In the genomic region with DNA sequence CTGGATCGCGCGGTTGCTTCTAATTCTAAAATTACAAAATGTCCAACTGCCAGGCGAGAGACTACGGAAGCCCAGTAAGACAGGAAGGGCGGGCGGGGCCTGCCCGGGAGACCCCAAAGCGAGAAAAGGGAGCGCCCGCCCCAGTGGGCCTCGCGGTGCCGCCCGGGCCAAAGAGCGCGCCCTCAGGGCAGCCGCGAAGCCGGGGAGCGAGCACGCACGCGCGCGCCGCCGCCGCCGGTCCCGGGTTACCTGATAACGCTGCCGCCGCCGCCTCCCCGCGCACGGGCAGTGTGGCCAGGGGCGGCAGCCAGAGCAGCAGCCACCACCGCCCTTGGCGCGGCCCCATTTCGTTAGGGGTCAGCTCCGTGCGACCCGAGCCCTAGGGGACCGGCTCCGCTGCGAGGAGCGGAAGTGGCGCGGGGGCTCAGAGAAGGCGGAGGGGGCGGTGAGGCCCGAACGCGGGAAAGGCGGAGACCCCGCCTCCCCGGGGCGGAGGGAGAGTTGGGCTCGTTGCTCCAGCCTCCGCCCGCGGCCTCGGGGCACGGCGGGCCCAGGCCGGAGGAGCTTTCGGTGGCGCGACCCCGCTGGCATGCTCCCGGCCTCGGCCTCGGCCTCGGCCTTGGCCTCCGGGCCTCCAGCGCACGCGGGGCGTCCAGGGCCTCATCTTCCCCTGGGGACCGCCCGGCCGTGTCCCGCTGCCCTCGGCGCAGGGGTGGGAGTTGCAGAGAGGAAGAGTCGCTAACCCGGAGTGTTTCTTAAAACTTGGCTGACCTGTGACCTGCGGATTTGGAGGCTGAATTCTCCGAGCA, we compare ENCODE assay signal across 1 cellular context.
TF ChIP-seq lines count a peak whose summit lies in the region.

A gene with protein sequence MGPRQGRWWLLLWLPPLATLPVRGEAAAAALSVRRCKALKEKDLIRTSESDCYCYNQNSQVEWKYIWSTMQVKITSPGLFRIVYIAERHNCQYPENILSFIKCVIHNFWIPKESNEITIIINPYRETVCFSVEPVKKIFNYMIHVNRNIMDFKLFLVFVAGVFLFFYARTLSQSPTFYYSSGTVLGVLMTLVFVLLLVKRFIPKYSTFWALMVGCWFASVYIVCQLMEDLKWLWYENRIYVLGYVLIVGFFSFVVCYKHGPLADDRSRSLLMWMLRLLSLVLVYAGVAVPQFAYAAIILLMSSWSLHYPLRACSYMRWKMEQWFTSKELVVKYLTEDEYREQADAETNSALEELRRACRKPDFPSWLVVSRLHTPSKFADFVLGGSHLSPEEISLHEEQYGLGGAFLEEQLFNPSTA (minus strand): TSS at position 413 of the 809 bp plus-strand sequence. CDS start 67 bp downstream, at position 346.

TF ChIP-seq in K562, 482 proteins besides CTCF, POLR2A, EP300 and RAD21 (continued from another document and continues in another):
- TF ChIP-seq, protein P1, sequence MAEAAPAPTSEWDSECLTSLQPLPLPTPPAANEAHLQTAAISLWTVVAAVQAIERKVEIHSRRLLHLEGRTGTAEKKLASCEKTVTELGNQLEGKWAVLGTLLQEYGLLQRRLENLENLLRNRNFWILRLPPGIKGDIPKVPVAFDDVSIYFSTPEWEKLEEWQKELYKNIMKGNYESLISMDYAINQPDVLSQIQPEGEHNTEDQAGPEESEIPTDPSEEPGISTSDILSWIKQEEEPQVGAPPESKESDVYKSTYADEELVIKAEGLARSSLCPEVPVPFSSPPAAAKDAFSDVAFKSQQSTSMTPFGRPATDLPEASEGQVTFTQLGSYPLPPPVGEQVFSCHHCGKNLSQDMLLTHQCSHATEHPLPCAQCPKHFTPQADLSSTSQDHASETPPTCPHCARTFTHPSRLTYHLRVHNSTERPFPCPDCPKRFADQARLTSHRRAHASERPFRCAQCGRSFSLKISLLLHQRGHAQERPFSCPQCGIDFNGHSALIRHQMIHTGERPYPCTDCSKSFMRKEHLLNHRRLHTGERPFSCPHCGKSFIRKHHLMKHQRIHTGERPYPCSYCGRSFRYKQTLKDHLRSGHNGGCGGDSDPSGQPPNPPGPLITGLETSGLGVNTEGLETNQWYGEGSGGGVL (CRISPR knock-in tag; IDR thresholded peaks at IDR 0.05) = no peak
- TF ChIP-seq CEBPB (tag; IDR thresholded peaks at IDR 0.05) (no peak), YBX1 (IDR thresholded peaks at IDR 0.05) (no peak), JUN (IDR thresholded peaks at IDR 0.05; ENCODE audit: borderline replicate concordance, low read depth, low read length) (no peak; the same call in 1 of the 2 replicates), JUN (CRISPR knock-in tag; IDR thresholded peaks at IDR 0.05; ENCODE audit: borderline replicate concordance) (peak; percentile 81; the same call in 1 of the 2 replicates), ZFPM2 (CRISPR knock-in tag; IDR thresholded peaks at IDR 0.05) (no peak), HDAC2 (IDR thresholded peaks at IDR 0.05) (no peak), MIER1 (IDR thresholded peaks at IDR 0.05; ENCODE audit: low read depth) (no peak), ZBTB1 (CRISPR knock-in tag; IDR thresholded peaks at IDR 0.05; ENCODE audit: borderline replicate concordance, low read depth) (peak; percentile 90), THRAP3 (IDR thresholded peaks at IDR 0.05; ENCODE audit: borderline replicate concordance) (no peak), ZNF121 (CRISPR knock-in tag; conservative IDR thresholded peaks at IDR 0.05) (no peak), FOXP1 (CRISPR knock-in tag; IDR thresholded peaks at IDR 0.05) (peak; percentile 94), ZNF316 (IDR thresholded peaks at IDR 0.05) (no peak), STAT5B (CRISPR knock-in tag; IDR thresholded peaks at IDR 0.05) (no peak), TOE1 (IDR thresholded peaks at IDR 0.05; ENCODE audit: borderline replicate concordance) (no peak; the same call in 1 of the 2 replicates), TOE1 (CRISPR knock-in tag; IDR thresholded peaks at IDR 0.05; ENCODE audit: borderline replicate concordance, low read depth) (no peak), ZNF589 (CRISPR knock-in tag; IDR thresholded peaks at IDR 0.05; ENCODE audit: low read depth) (no peak), ARHGAP35 (IDR thresholded peaks at IDR 0.05; ENCODE audit: partially characterized antibody) (no peak), ZC3H4 (CRISPR knock-in tag; IDR thresholded peaks at IDR 0.05; ENCODE audit: borderline replicate concordance) (no peak), EGR1 (conservative IDR thresholded peaks at IDR 0.05) (peak; percentile 91), GTF2E2 (tag; IDR thresholded peaks at IDR 0.05) (peak; percentile 69), CREM (IDR thresholded peaks at IDR 0.05; ENCODE audit: low read depth) (peak; percentile 41), POLR2G (IDR thresholded peaks at IDR 0.05; ENCODE audit: low read depth, low read length) (peak; percentile 95), ELF2 (CRISPR knock-in tag; IDR thresholded peaks at IDR 0.05) (no peak), SMARCA5 (IDR thresholded peaks at IDR 0.05) (no peak), ZNF707 (CRISPR knock-in tag; conservative IDR thresholded peaks at IDR 0.05) (no peak), ZNF586 (CRISPR knock-in tag; conservative IDR thresholded peaks at IDR 0.05) (no peak), MEF2D (tag; conservative IDR thresholded peaks at IDR 0.05; ENCODE audit: low read depth) (no peak), MECOM (CRISPR knock-in tag; IDR thresholded peaks at IDR 0.05) (no peak), ETV6 (IDR thresholded peaks at IDR 0.05; ENCODE audit: borderline replicate concordance in 1 of 2, low read depth in 2 of 2, low read length in 1 of 2) (peak in 1 of 2 experiments; percentile 39; a peak in 1 of 4 replicates), ETV6 (CRISPR knock-in tag; IDR thresholded peaks at IDR 0.05; ENCODE audit: borderline replicate concordance) (no peak), ZNF561 (CRISPR knock-in tag; conservative IDR thresholded peaks at IDR 0.05) (no peak), POLR2H (tag; IDR thresholded peaks at IDR 0.05; ENCODE audit: low read depth) (0 out of 2 replicates have a peak, but pooled peaks have one; percentile 33), CEBPG (CRISPR knock-in tag; IDR thresholded peaks at IDR 0.05) (no peak), CEBPG (tag; conservative IDR thresholded peaks at IDR 0.05 in 1 of 2, IDR thresholded peaks at IDR 0.05 in 1 of 2) (no peak), ZNF134 (CRISPR knock-in tag; conservative IDR thresholded peaks at IDR 0.05) (no peak), HDAC8 (tag; IDR thresholded peaks at IDR 0.05) (0 out of 2 replicates have a peak, but pooled peaks have one; percentile 25), KLF10 (CRISPR knock-in tag; IDR thresholded peaks at IDR 0.05) (no peak), CCNT2 (IDR thresholded peaks at IDR 0.05; ENCODE audit: borderline replicate concordance, extremely low read depth, insufficient read length, low read depth, low read length) (peak; percentile 79), TAF1 (IDR thresholded peaks at IDR 0.05; ENCODE audit: control insufficient read depth, extremely low read depth, insufficient read depth, low read length, severe bottlenecking) (peak; percentile 55), ZNF232 (CRISPR knock-in tag; IDR thresholded peaks at IDR 0.05) (no peak), FOS (IDR thresholded peaks at IDR 0.05; ENCODE audit: extremely low read depth, insufficient read length) (no peak), RBM15 (IDR thresholded peaks at IDR 0.05; ENCODE audit: insufficient read depth, low read length) (no peak), ZNF197 (CRISPR knock-in tag; IDR thresholded peaks at IDR 0.05; ENCODE audit: low read depth) (no peak), SRSF9 (IDR thresholded peaks at IDR 0.05; ENCODE audit: borderline replicate concordance, low read depth, low read length) (no peak), ZNF76 (CRISPR knock-in tag; IDR thresholded peaks at IDR 0.05; ENCODE audit: borderline replicate concordance) (no peak)
- TF ChIP-seq, protein P2, sequence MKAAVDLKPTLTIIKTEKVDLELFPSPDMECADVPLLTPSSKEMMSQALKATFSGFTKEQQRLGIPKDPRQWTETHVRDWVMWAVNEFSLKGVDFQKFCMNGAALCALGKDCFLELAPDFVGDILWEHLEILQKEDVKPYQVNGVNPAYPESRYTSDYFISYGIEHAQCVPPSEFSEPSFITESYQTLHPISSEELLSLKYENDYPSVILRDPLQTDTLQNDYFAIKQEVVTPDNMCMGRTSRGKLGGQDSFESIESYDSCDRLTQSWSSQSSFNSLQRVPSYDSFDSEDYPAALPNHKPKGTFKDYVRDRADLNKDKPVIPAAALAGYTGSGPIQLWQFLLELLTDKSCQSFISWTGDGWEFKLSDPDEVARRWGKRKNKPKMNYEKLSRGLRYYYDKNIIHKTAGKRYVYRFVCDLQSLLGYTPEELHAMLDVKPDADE (conservative IDR thresholded peaks at IDR 0.05; ENCODE audit: control insufficient read depth, low read depth, low read length) = peak; percentile 64; the same call in 1 of the 2 replicates
- TF ChIP-seq, protein P3, sequence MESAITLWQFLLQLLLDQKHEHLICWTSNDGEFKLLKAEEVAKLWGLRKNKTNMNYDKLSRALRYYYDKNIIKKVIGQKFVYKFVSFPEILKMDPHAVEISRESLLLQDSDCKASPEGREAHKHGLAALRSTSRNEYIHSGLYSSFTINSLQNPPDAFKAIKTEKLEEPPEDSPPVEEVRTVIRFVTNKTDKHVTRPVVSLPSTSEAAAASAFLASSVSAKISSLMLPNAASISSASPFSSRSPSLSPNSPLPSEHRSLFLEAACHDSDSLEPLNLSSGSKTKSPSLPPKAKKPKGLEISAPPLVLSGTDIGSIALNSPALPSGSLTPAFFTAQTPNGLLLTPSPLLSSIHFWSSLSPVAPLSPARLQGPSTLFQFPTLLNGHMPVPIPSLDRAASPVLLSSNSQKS (CRISPR knock-in tag; IDR thresholded peaks at IDR 0.05) = no peak
- TF ChIP-seq, protein P4, sequence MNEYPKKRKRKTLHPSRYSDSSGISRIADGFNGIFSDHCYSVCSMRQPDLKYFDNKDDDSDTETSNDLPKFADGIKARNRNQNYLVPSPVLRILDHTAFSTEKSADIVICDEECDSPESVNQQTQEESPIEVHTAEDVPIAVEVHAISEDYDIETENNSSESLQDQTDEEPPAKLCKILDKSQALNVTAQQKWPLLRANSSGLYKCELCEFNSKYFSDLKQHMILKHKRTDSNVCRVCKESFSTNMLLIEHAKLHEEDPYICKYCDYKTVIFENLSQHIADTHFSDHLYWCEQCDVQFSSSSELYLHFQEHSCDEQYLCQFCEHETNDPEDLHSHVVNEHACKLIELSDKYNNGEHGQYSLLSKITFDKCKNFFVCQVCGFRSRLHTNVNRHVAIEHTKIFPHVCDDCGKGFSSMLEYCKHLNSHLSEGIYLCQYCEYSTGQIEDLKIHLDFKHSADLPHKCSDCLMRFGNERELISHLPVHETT (CRISPR knock-in tag; conservative IDR thresholded peaks at IDR 0.05 in 1 of 2, IDR thresholded peaks at IDR 0.05 in 1 of 2) = peak in 1 of 2 experiments; percentile 95; a peak in 2 of 4 replicates
- TF ChIP-seq, protein P5, sequence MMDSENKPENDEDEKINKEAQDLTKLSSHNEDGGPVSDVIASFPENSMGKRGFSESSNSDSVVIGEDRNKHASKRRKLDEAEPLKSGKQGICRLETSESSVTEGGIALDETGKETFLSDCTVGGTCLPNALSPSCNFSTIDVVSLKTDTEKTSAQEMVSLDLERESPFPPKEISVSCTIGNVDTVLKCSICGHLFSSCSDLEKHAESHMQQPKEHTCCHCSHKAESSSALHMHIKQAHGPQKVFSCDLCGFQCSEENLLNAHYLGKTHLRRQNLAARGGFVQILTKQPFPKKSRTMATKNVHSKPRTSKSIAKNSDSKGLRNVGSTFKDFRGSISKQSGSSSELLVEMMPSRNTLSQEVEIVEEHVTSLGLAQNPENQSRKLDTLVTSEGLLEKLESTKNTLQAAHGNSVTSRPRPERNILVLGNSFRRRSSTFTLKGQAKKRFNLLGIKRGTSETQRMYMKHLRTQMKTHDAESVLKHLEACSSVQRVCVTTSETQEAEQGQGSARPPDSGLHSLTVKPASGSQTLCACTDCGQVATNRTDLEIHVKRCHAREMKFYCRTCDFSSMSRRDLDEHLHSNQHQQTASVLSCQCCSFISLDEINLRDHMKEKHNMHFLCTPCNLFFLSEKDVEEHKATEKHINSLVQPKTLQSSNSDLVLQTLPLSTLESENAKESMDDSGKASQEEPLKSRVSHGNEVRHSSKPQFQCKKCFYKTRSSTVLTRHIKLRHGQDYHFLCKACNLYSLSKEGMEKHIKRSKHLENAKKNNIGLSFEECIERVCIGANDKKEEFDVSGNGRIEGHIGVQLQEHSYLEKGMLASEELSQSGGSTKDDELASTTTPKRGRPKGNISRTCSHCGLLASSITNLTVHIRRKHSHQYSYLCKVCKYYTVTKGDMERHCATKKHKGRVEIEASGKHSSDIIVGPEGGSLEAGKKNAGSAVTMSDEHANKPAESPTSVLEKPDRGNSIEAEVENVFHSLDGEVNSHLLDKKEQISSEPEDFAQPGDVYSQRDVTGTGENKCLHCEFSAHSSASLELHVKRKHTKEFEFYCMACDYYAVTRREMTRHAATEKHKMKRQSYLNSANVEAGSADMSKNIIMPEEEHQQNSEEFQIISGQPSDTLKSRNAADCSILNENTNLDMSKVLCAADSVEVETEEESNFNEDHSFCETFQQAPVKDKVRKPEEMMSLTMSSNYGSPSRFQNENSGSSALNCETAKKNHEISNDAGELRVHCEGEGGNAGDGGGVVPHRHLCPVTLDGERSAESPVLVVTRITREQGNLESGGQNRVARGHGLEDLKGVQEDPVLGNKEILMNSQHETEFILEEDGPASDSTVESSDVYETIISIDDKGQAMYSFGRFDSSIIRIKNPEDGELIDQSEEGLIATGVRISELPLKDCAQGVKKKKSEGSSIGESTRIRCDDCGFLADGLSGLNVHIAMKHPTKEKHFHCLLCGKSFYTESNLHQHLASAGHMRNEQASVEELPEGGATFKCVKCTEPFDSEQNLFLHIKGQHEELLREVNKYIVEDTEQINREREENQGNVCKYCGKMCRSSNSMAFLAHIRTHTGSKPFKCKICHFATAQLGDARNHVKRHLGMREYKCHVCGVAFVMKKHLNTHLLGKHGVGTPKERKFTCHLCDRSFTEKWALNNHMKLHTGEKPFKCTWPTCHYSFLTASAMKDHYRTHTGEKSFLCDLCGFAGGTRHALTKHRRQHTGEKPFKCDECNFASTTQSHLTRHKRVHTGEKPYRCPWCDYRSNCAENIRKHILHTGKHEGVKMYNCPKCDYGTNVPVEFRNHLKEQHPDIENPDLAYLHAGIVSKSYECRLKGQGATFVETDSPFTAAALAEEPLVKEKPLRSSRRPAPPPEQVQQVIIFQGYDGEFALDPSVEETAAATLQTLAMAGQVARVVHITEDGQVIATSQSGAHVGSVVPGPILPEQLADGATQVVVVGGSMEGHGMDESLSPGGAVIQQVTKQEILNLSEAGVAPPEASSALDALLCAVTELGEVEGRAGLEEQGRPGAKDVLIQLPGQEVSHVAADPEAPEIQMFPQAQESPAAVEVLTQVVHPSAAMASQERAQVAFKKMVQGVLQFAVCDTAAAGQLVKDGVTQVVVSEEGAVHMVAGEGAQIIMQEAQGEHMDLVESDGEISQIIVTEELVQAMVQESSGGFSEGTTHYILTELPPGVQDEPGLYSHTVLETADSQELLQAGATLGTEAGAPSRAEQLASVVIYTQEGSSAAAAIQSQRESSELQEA (IDR thresholded peaks at IDR 0.05; ENCODE audit: low read depth) = peak; percentile 80
- TF ChIP-seq, protein P6, sequence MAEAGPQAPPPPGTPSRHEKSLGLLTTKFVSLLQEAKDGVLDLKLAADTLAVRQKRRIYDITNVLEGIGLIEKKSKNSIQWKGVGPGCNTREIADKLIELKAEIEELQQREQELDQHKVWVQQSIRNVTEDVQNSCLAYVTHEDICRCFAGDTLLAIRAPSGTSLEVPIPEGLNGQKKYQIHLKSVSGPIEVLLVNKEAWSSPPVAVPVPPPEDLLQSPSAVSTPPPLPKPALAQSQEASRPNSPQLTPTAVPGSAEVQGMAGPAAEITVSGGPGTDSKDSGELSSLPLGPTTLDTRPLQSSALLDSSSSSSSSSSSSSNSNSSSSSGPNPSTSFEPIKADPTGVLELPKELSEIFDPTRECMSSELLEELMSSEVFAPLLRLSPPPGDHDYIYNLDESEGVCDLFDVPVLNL (CRISPR knock-in tag; IDR thresholded peaks at IDR 0.05; ENCODE audit: low read depth) = peak; percentile 82; the same call in 1 of the 2 replicates
